Comparison of ENCODE assay signal across 24 cellular contexts in genomic region chr2:41647468-41648042, GRCh38.
DNase-seq lines count a peak whose midpoint lies in the region; ATAC-seq, FAIRE-seq and TF ChIP-seq lines count a peak whose summit lies in the region.
"Had no signal": no experiment of that assay in that cellular context is flagged by ENCODE, and none has a peak within 500 bp of the region (broad histone marks: within the 10 kb centered on the region; RNA-seq: fewer than 3 reads in every experiment).

No MANE protein-coding gene starts in this region.

- H3K79me2 ChIP-seq in K562 (ENCODE audit: control insufficient read depth, insufficient read depth, low read length) = no peaks in the 10 kb centered on the region

- TF ChIP-seq POLR2A in K562 (conservative IDR thresholded peaks at IDR 0.05) = no peak

- DNase-seq in Ammon's horn (ENCODE audit: low spot score) = peak; percentile 17
- no peak for DNase-seq in K562 (ENCODE audit: extremely low read depth in 1 of 4, low spot score in 3 of 4)
- DNase-seq in fibroblast of pulmonary artery (ENCODE audit: low read depth) = peak; percentile 2
- peak; percentile 13 for DNase-seq in stromal cell of bone marrow (ENCODE audit: low read depth)
- DNase-seq in urothelium cell line (ENCODE audit: low spot score) = no peak
- DNase-seq: Calu3; CD8-positive, alpha-beta T cell; GF-D8; H7; HFFc6; MV-4-11; NCI-H1694 treated with DMSO at 0.1 percent for 48 hours; NCI-H2227 treated with DMSO at 0.1 percent for 48 hours; NCI-H524; PC-9; SIG-M5 had no signal

- H3K9ac ChIP-seq in K562 (ENCODE audit: insufficient read depth in 1 of 2, low read depth in 2 of 2, low read length in 2 of 2) = no peak overlapping the region
- H3K9ac ChIP-seq: BLaER1 treated with 17β-estradiol and CSF1 and Interleukin-3, amounts not matched to agents 10 nM and 100 nM; KMS-11 had no signal

- intact Hi-C loops in K562 (cut with micrococcal nuclease) = no loop called here

- H3K4me2 ChIP-seq in K562 (ENCODE audit: insufficient read depth, low read length) = no peak overlapping the region
- H3K4me2 ChIP-seq: BLaER1 treated with 17β-estradiol and CSF1 and Interleukin-3, amounts not matched to agents 10 nM and 100 nM; KMS-11; PC-9 had no signal

- no peak for TF ChIP-seq CTCF in K562 (IDR thresholded peaks at IDR 0.05 in 2 of 3, conservative IDR thresholded peaks at IDR 0.05 in 1 of 3; ENCODE audit: insufficient read depth in 2 of 3, low read depth in 1 of 3, low read length in 3 of 3)
- TF ChIP-seq CTCF in fibroblast of pulmonary artery (IDR thresholded peaks at IDR 0.05; ENCODE audit: low read length, missing control alignments) = no peak

- H3K4me3 ChIP-seq in K562 = no peak overlapping the region
- H3K4me3 ChIP-seq in fibroblast of pulmonary artery (replicated peaks; ENCODE audit: low read depth, low read length) = no peak overlapping the region
- H3K4me3 ChIP-seq: BLaER1 treated with 17β-estradiol and CSF1 and Interleukin-3, amounts not matched to agents 10 nM and 100 nM; GM12878; PC-9 had no signal

- no peaks in the 10 kb centered on the region for H3K36me3 ChIP-seq in K562 (ENCODE audit: control insufficient read depth, insufficient read depth, low read length)
- H3K36me3 ChIP-seq: BLaER1 treated with 17β-estradiol and CSF1 and Interleukin-3, amounts not matched to agents 10 nM and 100 nM had no signal

- no peaks in the 10 kb centered on the region for H3K4me1 ChIP-seq in K562 (replicated peaks in 1 of 2; ENCODE audit: control insufficient read depth in 2 of 2, insufficient read depth in 2 of 2, low read length in 2 of 2)

- POLR2A ChIA-PET in K562 (lab: Yijun Ruan, JAX) = interaction anchor here (0.6 kb wide), 1 partner anchor 102 kb away, joined by 4 read pairs; no protein-coding TSS in a partner anchor

- in situ Hi-C loops in K562 (cut with MboI) = no loop called here

- H2AFZ ChIP-seq in K562 (ENCODE audit: low read depth, low read length) = no peak overlapping the region
- H2AFZ ChIP-seq: PC-9 had no signal

- FAIRE-seq in K562 (lab: Jason Lieb, UNC) (no peak), urothelium cell line (lab: Jason Lieb, UNC) (no peak)
- FAIRE-seq: A204.1, GM12878 had no signal

- 0% methylated on average over 1 of the region's 1 CpG for WGBS in K562 (ENCODE audit: insufficient coverage, low coverage, missing lambda C conversion rate)

- no peak for TF ChIP-seq RAD21 in K562 (CRISPR knock-in tag; conservative IDR thresholded peaks at IDR 0.05 in 1 of 2, IDR thresholded peaks at IDR 0.05 in 1 of 2)

- CTCF ChIA-PET in K562 (lab: Yijun Ruan, JAX; ENCODE audit: low intra/inter-chr PET ratio) = no interaction called here

- no peak overlapping the region for H3K27ac ChIP-seq in K562 (ENCODE audit: extremely low read depth, low read depth, low read length)
- H3K27ac ChIP-seq: BLaER1 treated with 17β-estradiol and CSF1 and Interleukin-3, amounts not matched to agents 10 nM and 100 nM; KMS-11; PC-9; RWPE1 had no signal

- H3K9me1 ChIP-seq in K562 (ENCODE audit: control insufficient read depth, insufficient read depth, low read length) = no peaks in the 10 kb centered on the region

- no peak for TF ChIP-seq EP300 in K562 (IDR thresholded peaks at IDR 0.05; ENCODE audit: low read length)

- ATAC-seq in K562 (no peak), GM21825 (IDR thresholded peaks at IDR 0.05; ENCODE audit: unreplicated experiment) (no peak), GM19324 (IDR thresholded peaks at IDR 0.05; ENCODE audit: low FRiP score, unreplicated experiment) (no peak), GM21717 (IDR thresholded peaks at IDR 0.05; ENCODE audit: unreplicated experiment) (no peak)
- ATAC-seq: CD8-positive, alpha-beta T cell; GM12878 had no signal

- no peaks in the 10 kb centered on the region for H4K20me1 ChIP-seq in K562 (replicated peaks; ENCODE audit: control insufficient read depth, insufficient read depth, low read length)
- H4K20me1 ChIP-seq: BLaER1 treated with 17β-estradiol and CSF1 and Interleukin-3, amounts not matched to agents 10 nM and 100 nM had no signal

- no peaks in the 10 kb centered on the region for H3K27me3 ChIP-seq in K562 (ENCODE audit: control insufficient read depth in 2 of 2, insufficient read depth in 2 of 2, low read length in 2 of 2)
- H3K27me3 ChIP-seq: BLaER1 treated with 17β-estradiol and CSF1 and Interleukin-3, amounts not matched to agents 10 nM and 100 nM had no signal

- 0 out of 2 replicates have a peak, but pooled peaks cover 1% of the 10 kb centered on the region for H3K9me3 ChIP-seq in K562 (replicated peaks; ENCODE audit: control insufficient read depth, insufficient read depth, low read depth, low read length)
- H3K9me3 ChIP-seq: BLaER1 treated with 17β-estradiol and CSF1 and Interleukin-3, amounts not matched to agents 10 nM and 100 nM had no signal

- no TSS peak for BruUV-seq in K562 (replicated peaks; lab: Mats Ljungman, UMichigan)

TF ChIP-seq in K562, 482 proteins besides CTCF, POLR2A, EP300 and RAD21:
- TF ChIP-seq ZNF449 (CRISPR knock-in tag; IDR thresholded peaks at IDR 0.05) = no peak
- 0 out of 2 replicates have a peak, but pooled peaks have one; percentile 26 for TF ChIP-seq MAFG (tag; conservative IDR thresholded peaks at IDR 0.05)
- TF ChIP-seq ZNF584 (CRISPR knock-in tag; IDR thresholded peaks at IDR 0.05; ENCODE audit: low read depth) = no peak
- peak; percentile 51; the same call in 1 of the 2 replicates for TF ChIP-seq ZNF316 (IDR thresholded peaks at IDR 0.05)
- TF ChIP-seq KDM5B (IDR thresholded peaks at IDR 0.05; ENCODE audit: insufficient replicate concordance, low read depth, low read length) = no peak
TF ChIP-seq in K562: peak in this region for 2.

Comparison
In these comparisons a context has a peak if more than half of its experiments do, and no peak if none do; other contexts are left out.
1. DNase-seq: peak in Ammon's horn (single experiment), fibroblast of pulmonary artery (single experiment) and stromal cell of bone marrow (single experiment); none in K562 (0 of 4) and urothelium cell line (single experiment).